Comparison of ENCODE assay signal across 13 cellular contexts in genomic region chr3:122005033-122005565, GRCh38. TPM values are rescaled to one million over a fixed set of nuclear protein-coding genes. Genes with fewer than 3 reads are reported as not detected.
DNase-seq lines count a peak whose midpoint lies in the region; ATAC-seq, FAIRE-seq and TF ChIP-seq lines count a peak whose summit lies in the region.
"Had no signal": no experiment of that assay in that cellular context is flagged by ENCODE, and none has a peak within 500 bp of the region (broad histone marks: within the 10 kb centered on the region; RNA-seq: fewer than 3 reads in every experiment).

No MANE protein-coding gene starts in this region.

- WGBS in K562 (ENCODE audit: insufficient coverage, low coverage, missing lambda C conversion rate): 0% methylated on average over 5 of the region's 13 CpGs

- ATAC-seq in GM18907 (IDR thresholded peaks at IDR 0.05; ENCODE audit: unreplicated experiment) (peak; percentile 47), HG03103 (IDR thresholded peaks at IDR 0.05; ENCODE audit: low read depth, unreplicated experiment) (peak; percentile 38), K562 (peak; percentile 70)

- H3K9me1 ChIP-seq in K562 (ENCODE audit: control insufficient read depth, insufficient read depth, low read length): no peaks in the 10 kb centered on the region

- no peaks in the 10 kb centered on the region for H4K20me1 ChIP-seq in K562 (replicated peaks; ENCODE audit: control insufficient read depth, insufficient read depth, low read length)

- no peak overlapping the region for H3K4me3 Mint-ChIP-seq in MCF 10A (ENCODE audit: unreplicated experiment)
- H3K4me3 Mint-ChIP-seq: activated T-helper 1 cell treated with anti-CD3 and anti-CD28 coated beads, Interleukin-12 subunit alpha, Interleukin-12 subunit beta, Interleukin-2, Interleukin-4 antibody, amounts not matched to agents 30 ng/mL and 10 ng/mL and 1 ng/mL, durations not matched to agents 14 hours and 24 hours and 36 hours had no signal

- H3K4me3 ChIP-seq in K562: no peak overlapping the region
- no peak overlapping the region for H3K4me3 ChIP-seq in breast epithelium
- H3K4me3 ChIP-seq: testis had no signal

- H3K9me3 Mint-ChIP-seq in MCF 10A (ENCODE audit: unreplicated experiment): no peaks in the 10 kb centered on the region
- H3K9me3 Mint-ChIP-seq: activated T-helper 1 cell treated with anti-CD3 and anti-CD28 coated beads, Interleukin-12 subunit alpha, Interleukin-12 subunit beta, Interleukin-2, Interleukin-4 antibody, amounts not matched to agents 30 ng/mL and 10 ng/mL and 1 ng/mL, durations not matched to agents 14 hours and 24 hours and 36 hours had no signal

- H3K27ac ChIP-seq in K562 (ENCODE audit: extremely low read depth, low read depth, low read length) (no peak overlapping the region), breast epithelium (no peak overlapping the region)
- H3K27ac ChIP-seq: testis had no signal

- H3K4me2 ChIP-seq in K562 (ENCODE audit: insufficient read depth, low read length): no peak overlapping the region

- TF ChIP-seq CTCF in K562 (IDR thresholded peaks at IDR 0.05 in 2 of 3, conservative IDR thresholded peaks at IDR 0.05 in 1 of 3; ENCODE audit: insufficient read depth in 2 of 3, low read depth in 1 of 3, low read length in 3 of 3): no peak
- TF ChIP-seq CTCF in breast epithelium (IDR thresholded peaks at IDR 0.05): no peak
- no peak for TF ChIP-seq CTCF in MCF 10A (IDR thresholded peaks at IDR 0.05; ENCODE audit: unreplicated experiment)

- no peak overlapping the region for H3K9ac ChIP-seq in K562 (ENCODE audit: insufficient read depth in 1 of 2, low read depth in 2 of 2, low read length in 2 of 2)

- H3K4me1 ChIP-seq in K562 (replicated peaks in 1 of 2; ENCODE audit: control insufficient read depth in 2 of 2, insufficient read depth in 2 of 2, low read length in 2 of 2) (no peaks in the 10 kb centered on the region; a peak in 1 of 5 replicates), breast epithelium (no peaks in the 10 kb centered on the region)

- H3K27ac Mint-ChIP-seq in MCF 10A (ENCODE audit: low read depth, unreplicated experiment): no peak overlapping the region
- H3K27ac Mint-ChIP-seq: activated T-helper 1 cell treated with anti-CD3 and anti-CD28 coated beads, Interleukin-12 subunit alpha, Interleukin-12 subunit beta, Interleukin-2, Interleukin-4 antibody, amounts not matched to agents 30 ng/mL and 10 ng/mL and 1 ng/mL, durations not matched to agents 14 hours and 24 hours and 36 hours had no signal

- DNase-seq in ELF-1 (ENCODE audit: low read depth, low spot score) (peak; percentile 40), K562 (ENCODE audit: extremely low read depth in 1 of 4, low spot score in 3 of 4) (peak; percentile 45 to 56 (median 46)), breast epithelium (ENCODE audit: low spot score in 2 of 2) (no peak), MCF 10A (ENCODE audit: unreplicated experiment) (no peak), SIG-M5 (lab: John Stamatoyannopoulos, UW) (no peak), dermis blood vessel endothelial cell (no peak)
- DNase-seq: effector memory CD4-positive, alpha-beta T cell; GDM1; testis had no signal

- no peaks in the 10 kb centered on the region for H3K79me2 ChIP-seq in K562 (ENCODE audit: control insufficient read depth, insufficient read depth, low read length)

- peaks cover 6% of the 10 kb centered on the region for H3K4me1 Mint-ChIP-seq in MCF 10A (ENCODE audit: insufficient read depth, unreplicated experiment)

- H3K36me3 ChIP-seq in K562 (ENCODE audit: control insufficient read depth, insufficient read depth, low read length) (no peaks in the 10 kb centered on the region), breast epithelium (no peaks in the 10 kb centered on the region)

- POLR2A ChIA-PET in K562 (lab: Yijun Ruan, JAX) (no interaction called here), MCF 10A (lab: Yijun Ruan, JAX) (interaction anchor here (1.0 kb wide), 1 partner anchor 10 kb away, joined by 3 read pairs; no protein-coding TSS in a partner anchor)

- H3K9me3 ChIP-seq in K562 (replicated peaks; ENCODE audit: control insufficient read depth, insufficient read depth, low read depth, low read length) (no peaks in the 10 kb centered on the region), breast epithelium (no peaks in the 10 kb centered on the region)
- H3K9me3 ChIP-seq: testis had no signal

- no peak for TF ChIP-seq EP300 in K562 (IDR thresholded peaks at IDR 0.05; ENCODE audit: low read length)

- no peaks in the 10 kb centered on the region for H3K27me3 Mint-ChIP-seq in MCF 10A (ENCODE audit: insufficient read depth, unreplicated experiment)

- CTCF ChIA-PET in K562 (lab: Yijun Ruan, JAX; ENCODE audit: low intra/inter-chr PET ratio) (interaction anchor here (0.7 kb wide), 1 partner anchor 1232 kb away, joined by 3 read pairs; no protein-coding TSS in a partner anchor), MCF 10A (lab: Yijun Ruan, JAX) (interaction anchor here (1.3 to 2.1 kb wide), 2 partner anchors 10 to 28 kb away, joined by 4 to 7 read pairs; no protein-coding TSS in a partner anchor)

- TF ChIP-seq POLR2A in K562 (conservative IDR thresholded peaks at IDR 0.05) (no peak), breast epithelium (IDR thresholded peaks at IDR 0.05) (no peak)

- BruUV-seq in K562 (replicated peaks; lab: Mats Ljungman, UMichigan) (no TSS peak), MCF 10A (replicated peaks; lab: Mats Ljungman, UMichigan) (no TSS peak)

- intact Hi-C loops in K562 (cut with micrococcal nuclease): no loop called here
- intact Hi-C loops in breast epithelium (cut with DNase I; ENCODE audit: low total_unique reads): loop anchor here (2.0 kb wide), 1 partner anchor 62 kb away; no protein-coding TSS in a partner anchor
- intact Hi-C loops in MCF 10A (cut with micrococcal nuclease): no loop called here

- H2AFZ ChIP-seq in K562 (ENCODE audit: low read depth, low read length): 0 out of 2 replicates have a peak overlapping the region, but pooled peaks have one; percentile 32

- no peaks in the 10 kb centered on the region for H3K36me3 Mint-ChIP-seq in MCF 10A (ENCODE audit: insufficient read depth, unreplicated experiment)

- TF ChIP-seq RAD21 in K562 (CRISPR knock-in tag; conservative IDR thresholded peaks at IDR 0.05 in 1 of 2, IDR thresholded peaks at IDR 0.05 in 1 of 2): no peak

- peaks cover 0 to 6% of the 10 kb centered on the region in 2 experiments; a peak in 2 of 5 replicates for H3K27me3 ChIP-seq in K562 (ENCODE audit: control insufficient read depth in 2 of 2, insufficient read depth in 2 of 2, low read length in 2 of 2)
- no peaks in the 10 kb centered on the region for H3K27me3 ChIP-seq in breast epithelium
- H3K27me3 ChIP-seq: testis had no signal

- FAIRE-seq in K562 (lab: Jason Lieb, UNC): no peak

- in situ Hi-C loops in K562 (cut with MboI): no loop called here

TF ChIP-seq in K562, 482 proteins besides CTCF, POLR2A, EP300 and RAD21 (continues in another document):
- TF ChIP-seq CXXC5 (CRISPR knock-in tag; IDR thresholded peaks at IDR 0.05) (no peak), ZEB2 (IDR thresholded peaks at IDR 0.05) (no peak), ZC3H8 (IDR thresholded peaks at IDR 0.05) (no peak)

RNA-seq across cellular contexts. Expression of gene ILDR1, which starts 16.9 kb away (rescaled TPM):
- total RNA-seq in K562 (2011; cell fraction: chromatin; rRNA removed; ENCODE audit: low replicate concordance): not detected in 2 replicates
- not detected in 2 replicates for total RNA-seq in K562 (2011; cell fraction: nucleolus; rRNA removed)
- not detected in 2 replicates for total RNA-seq in K562 (2011; cell fraction: nucleoplasm; rRNA removed)
- total RNA-seq in K562 (2014; rRNA removed) (not detected in 2 replicates), K562 (2014; rRNA removed; fragmentation: Illumina TruSeq; extraction: Trizol) (0.04 TPM in 1 of 2 replicates, not detected in the other), K562 (2015; rRNA removed; fragmentation: Illumina TruSeq; extraction: Trizol) (not detected in 2 replicates), K562 (2021) (not detected in 2 replicates), breast epithelium (1 to 10 TPM in 2 of 3 donors, not detected in 1; 3.3 to 5.9 TPM), MCF 10A (2022) (0.23 TPM in 1 of 2 replicates, not detected in the other), dermis blood vessel endothelial cell (not detected in 2 replicates)
- polyA plus RNA-seq in K562 (2011; rRNA removed) (not detected in 2 replicates), K562 (2014; fragmentation: Illumina TruSeq; extraction: Trizol) (not detected in 2 replicates), K562 (2014; fragmentation: Nextera tagmentation; extraction: Ambion mirVana) (not detected), K562 (2014; rRNA removed) (not detected in 2 replicates)
- polyA plus RNA-seq in K562 (2011; cell fraction: cytosol; rRNA removed): not detected in 2 replicates
- not detected in 2 replicates for polyA plus RNA-seq in K562 (2011; cell fraction: nucleus; rRNA removed)
- 0.03 TPM in 1 of 2 replicates, not detected in the other for polyA plus RNA-seq in K562 (2012)
- not detected in 2 replicates for polyA minus RNA-seq in K562 (2011; rRNA and poly(A)+ RNA removed)
- polyA minus RNA-seq in K562 (2011; cell fraction: cytosol; rRNA and poly(A)+ RNA removed): not detected in 2 replicates
- not detected in 2 replicates for polyA minus RNA-seq in K562 (2011; cell fraction: nucleus; rRNA and poly(A)+ RNA removed)
- total RNA-seq: RPMI7951 had no signal

RNA-seq across cellular contexts. Expression of gene CD86, which starts 50.1 kb away (rescaled TPM):
- total RNA-seq in K562 (2011; cell fraction: chromatin; rRNA removed; ENCODE audit: low replicate concordance): not detected in 2 replicates
- not detected in 2 replicates for total RNA-seq in K562 (2011; cell fraction: nucleolus; rRNA removed)
- total RNA-seq in K562 (2011; cell fraction: nucleoplasm; rRNA removed): not detected in 2 replicates
- total RNA-seq in K562 (2014; rRNA removed) (not detected in 2 replicates), K562 (2014; rRNA removed; fragmentation: Illumina TruSeq; extraction: Trizol) (not detected in 2 replicates), K562 (2015; rRNA removed; fragmentation: Illumina TruSeq; extraction: Trizol) (not detected in 2 replicates), K562 (2021) (0.07 and 0.16 TPM in 2 replicates), breast epithelium (10 to 100 TPM in 1 of 3 donors, 1 to 10 TPM in 2; 7.3 to 12.6 (median 7.5) TPM), MCF 10A (2022) (not detected in 2 replicates), dermis blood vessel endothelial cell (not detected in 2 replicates)
- polyA plus RNA-seq in K562 (2011; rRNA removed) (not detected in 2 replicates), K562 (2014; fragmentation: Illumina TruSeq; extraction: Trizol) (0.11 TPM in 1 of 2 replicates, not detected in the other), K562 (2014; fragmentation: Nextera tagmentation; extraction: Ambion mirVana) (not detected), K562 (2014; rRNA removed) (not detected in 2 replicates)
- not detected in 2 replicates for polyA plus RNA-seq in K562 (2011; cell fraction: cytosol; rRNA removed)
- not detected in 2 replicates for polyA plus RNA-seq in K562 (2011; cell fraction: nucleus; rRNA removed)
- polyA plus RNA-seq in K562 (2012): 0.05 and 0.11 TPM in 2 replicates
- not detected in 2 replicates for polyA minus RNA-seq in K562 (2011; rRNA and poly(A)+ RNA removed)
- polyA minus RNA-seq in K562 (2011; cell fraction: cytosol; rRNA and poly(A)+ RNA removed): not detected in 2 replicates
- polyA minus RNA-seq in K562 (2011; cell fraction: nucleus; rRNA and poly(A)+ RNA removed): not detected in 2 replicates
- total RNA-seq: RPMI7951 had no signal

Comparison
In these comparisons a context has a peak if more than half of its experiments do, and no peak if none do; other contexts are left out.
1. DNase-seq: peak in ELF-1 (single experiment) and K562 (4 of 4); none in breast epithelium (0 of 2), MCF 10A (single experiment), SIG-M5 (single experiment) and dermis blood vessel endothelial cell (single experiment).
2. Peak in every context shown above with its lines, with median percentiles within 50 percentile points of each other: ATAC-seq.